In genomic region chr21:42678618-42679295, GRCh38 we compare ENCODE assay signal across 17 cellular contexts.
"Had no signal": no experiment of that assay in that cellular context is flagged by ENCODE, and none has a peak within 500 bp of the region (broad histone marks: within the 10 kb centered on the region; RNA-seq: fewer than 3 reads in every experiment).

No MANE protein-coding gene starts in this region.

- H3K4me3 Mint-ChIP-seq: activated CD4-positive, alpha-beta T cell treated with anti-CD3 and anti-CD28 coated beads, Interleukin-2, amount 10 ng/mL, durations not matched to agents 7 days and 5 days; activated CD8-positive, alpha-beta T cell treated with anti-CD3 and anti-CD28 coated beads, Interleukin-2, amount 10 ng/mL, durations not matched to agents 7 days and 5 days; activated naive CD8-positive, alpha-beta T cell treated with anti-CD3 and anti-CD28 coated beads, Interleukin-2, amount 50 U/mL, for 24 hours; activated T-helper 1 cell treated with anti-CD3 and anti-CD28 coated beads, Interleukin-12 subunit alpha, Interleukin-12 subunit beta, Interleukin-2, Interleukin-4 antibody, amounts not matched to agents 30 ng/mL and 10 ng/mL and 1 ng/mL, durations not matched to agents 14 hours and 24 hours and 36 hours; nephron progenitor cell had no signal

- H3K27ac Mint-ChIP-seq: activated CD4-positive, alpha-beta T cell treated with anti-CD3 and anti-CD28 coated beads, Interleukin-2, amount 10 ng/mL, durations not matched to agents 7 days and 5 days; activated CD8-positive, alpha-beta T cell treated with anti-CD3 and anti-CD28 coated beads, Interleukin-2, amount 10 ng/mL, durations not matched to agents 7 days and 5 days; activated naive CD8-positive, alpha-beta T cell treated with anti-CD3 and anti-CD28 coated beads, Interleukin-2, amount 50 U/mL, for 24 hours had no signal

- H3K27me3 Mint-ChIP-seq: activated CD4-positive, alpha-beta T cell treated with anti-CD3 and anti-CD28 coated beads, Interleukin-2, amount 10 ng/mL, durations not matched to agents 7 days and 5 days; activated naive CD8-positive, alpha-beta T cell treated with anti-CD3 and anti-CD28 coated beads, Interleukin-2, amount 50 U/mL, for 24 hours had no signal

- ATAC-seq: activated CD8-positive, alpha-beta T cell treated with anti-CD3 and anti-CD28 coated beads, Interleukin-2, amount 10 ng/mL, durations not matched to agents 7 days and 5 days; activated naive CD8-positive, alpha-beta T cell treated with anti-CD3 and anti-CD28 coated beads, Interleukin-2, amount 50 U/mL, for 24 hours; body of pancreas; heart left ventricle; left colon; upper lobe of right lung had no signal

- H3K27ac ChIP-seq: body of pancreas, thoracic aorta, upper lobe of right lung had no signal

- DNase-seq: activated CD4-positive, alpha-beta T cell treated with anti-CD3 and anti-CD28 coated beads, Interleukin-2, amount 10 ng/mL, durations not matched to agents 7 days and 5 days; activated CD4-positive, CD25-positive, alpha-beta regulatory T cell treated with anti-CD3 and anti-CD28 coated beads, Interleukin-2, amount 50 U/mL, for 72 hours; activated CD8-positive, alpha-beta T cell treated with anti-CD3 and anti-CD28 coated beads, Interleukin-2, amount 10 ng/mL, durations not matched to agents 7 days and 5 days; activated gamma-delta T cell; activated naive CD4-positive, alpha-beta T cell treated with anti-CD3 and anti-CD28 coated beads, Interleukin-2, amount 50 U/mL, for 16 hours; activated naive CD8-positive, alpha-beta T cell treated with anti-CD3 and anti-CD28 coated beads, Interleukin-2, amount 50 U/mL, for 24 hours; body of pancreas; left colon; nephron progenitor cell; retina; sigmoid colon; stimulated activated CD4-positive, alpha-beta T cell treated with anti-CD3 and anti-CD28 coated beads, Interleukin-4, amount 100 ng/mL, for 1 hour; stimulated activated naive CD4-positive, alpha-beta T cell; upper lobe of right lung had no signal

- H3K4me3 ChIP-seq: body of pancreas, sigmoid colon, thoracic aorta, upper lobe of right lung had no signal

- H3K4me1 ChIP-seq: body of pancreas, upper lobe of right lung had no signal

- H3K27me3 ChIP-seq: body of pancreas, sigmoid colon, upper lobe of right lung had no signal

- H3K36me3 ChIP-seq: heart left ventricle, thoracic aorta, upper lobe of right lung had no signal

- H3K9me3 ChIP-seq: body of pancreas, heart left ventricle, sigmoid colon, thoracic aorta, upper lobe of right lung had no signal

- H3K9me3 Mint-ChIP-seq: activated CD4-positive, alpha-beta T cell treated with anti-CD3 and anti-CD28 coated beads, Interleukin-2, amount 10 ng/mL, durations not matched to agents 7 days and 5 days; activated naive CD8-positive, alpha-beta T cell treated with anti-CD3 and anti-CD28 coated beads, Interleukin-2, amount 50 U/mL, for 24 hours; activated T-helper 1 cell treated with anti-CD3 and anti-CD28 coated beads, Interleukin-12 subunit alpha, Interleukin-12 subunit beta, Interleukin-2, Interleukin-4 antibody, amounts not matched to agents 30 ng/mL and 10 ng/mL and 1 ng/mL, durations not matched to agents 14 hours and 24 hours and 36 hours; nephron progenitor cell had no signal
